In genomic region chr5:54323462-54323861, GRCh38 we compare ENCODE assay signal across 6 cellular contexts.
"Had no signal": no experiment of that assay in that cellular context is flagged by ENCODE, and none has a peak within 500 bp of the region (broad histone marks: within the 10 kb centered on the region; RNA-seq: fewer than 3 reads in every experiment).

No MANE protein-coding gene starts in this region.

- ATAC-seq: HCT116, HepG2 had no signal

- DNase-seq: GM23248, GOT3, H7, HFFc6 had no signal
